Comparison of ENCODE assay signal across 25 cellular contexts in the genomic region with DNA sequence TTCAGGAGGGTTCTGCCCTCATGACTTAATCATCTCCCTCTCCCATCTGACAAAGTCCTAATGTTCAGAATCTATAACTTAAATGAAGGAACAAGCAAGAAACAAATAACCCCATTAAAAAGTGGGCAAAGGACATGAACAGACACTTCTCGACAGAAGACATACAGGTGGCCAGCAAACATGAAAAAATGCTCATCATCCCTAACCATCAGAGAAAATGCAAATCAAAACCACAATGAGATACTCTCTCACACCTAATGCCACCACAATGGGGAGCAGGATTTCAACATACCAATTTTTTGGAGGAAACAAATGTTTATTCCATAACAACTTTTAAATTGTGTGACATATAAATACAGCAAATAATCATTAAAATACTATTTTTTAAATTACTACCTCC.
"Had no signal": no experiment of that assay in that cellular context is flagged by ENCODE, and none has a peak within 500 bp of the region (broad histone marks: within the 10 kb centered on the region; RNA-seq: fewer than 3 reads in every experiment).

No MANE protein-coding gene starts in this region.

- H3K4me2 ChIP-seq: neural progenitor cell had no signal

- H3K9ac ChIP-seq: neural progenitor cell, parathyroid adenoma had no signal

- H3K4me3 ChIP-seq: neural progenitor cell, ovary, psoas muscle, right lobe of liver, sigmoid colon, stomach, thoracic aorta, thyroid gland, tibial nerve, upper lobe of right lung had no signal

- H3K9me3 ChIP-seq: ovary, psoas muscle, right lobe of liver, sigmoid colon, stomach, thoracic aorta, thyroid gland, tibial nerve, upper lobe of right lung had no signal

- H3K27ac ChIP-seq: neural progenitor cell, ovary, parathyroid adenoma, psoas muscle, right lobe of liver, sigmoid colon, stomach, thoracic aorta, thyroid gland, tibial nerve, upper lobe of right lung had no signal

- ATAC-seq: naive thymus-derived CD4-positive, alpha-beta T cell; natural killer cell; psoas muscle; right cardiac atrium; right lobe of liver; stimulated activated effector memory CD8-positive, alpha-beta T cell treated with anti-CD3 and anti-CD28 coated beads, Interleukin-12 subunit alpha, Interleukin-12 subunit beta, amount 100 ng/mL, for 72 hours; stimulated activated naive B cell treated with anti-CD40 and anti-IgM and Interleukin-4, amounts not matched to agents 10 μg/mL and 1 μg/mL and 100 μg/mL, for 72 hours; upper lobe of right lung had no signal

- H3K27me3 ChIP-seq: ovary, thyroid gland had no signal

- H3K36me3 ChIP-seq: neural progenitor cell, ovary, right lobe of liver, sigmoid colon, stomach, thoracic aorta, thyroid gland, tibial nerve, upper lobe of right lung had no signal

- DNase-seq: naive thymus-derived CD4-positive, alpha-beta T cell; natural killer cell; occipital lobe; ovary; posterior cingulate gyrus; psoas muscle; right cardiac atrium; right lobe of liver; sigmoid colon; small intestine; stimulated activated CD4-positive, alpha-beta T cell treated with anti-CD3 and anti-CD28 coated beads, Interleukin-15, amount 100 ng/mL, for 24 hours; stimulated activated CD4-positive, alpha-beta T cell treated with anti-CD3 and anti-CD28 coated beads, Interleukin-2, amount 100 ng/mL, for 24 hours; stimulated activated CD4-positive, alpha-beta T cell treated with anti-CD3 and anti-CD28 coated beads, Interleukin-2, amount 100 ng/mL, for 48 hours; stimulated activated CD4-positive, alpha-beta T cell treated with anti-CD3 and anti-CD28 coated beads, Interleukin-4, amount 100 ng/mL, for 24 hours; stimulated activated naive B cell treated with anti-CD40 and anti-IgM and Interleukin-4, amounts not matched to agents 10 μg/mL and 1 μg/mL and 100 μg/mL, for 72 hours; stimulated activated naive CD4-positive, alpha-beta T cell treated with Interleukin-2 at 50 U/mL for 16 hours; stomach; thyroid gland; trophoblast cell; upper lobe of right lung had no signal

- H3K79me2 ChIP-seq: parathyroid adenoma had no signal

- H3K4me1 ChIP-seq: neural progenitor cell had no signal

- H2AFZ ChIP-seq: neural progenitor cell, parathyroid adenoma had no signal
